1 cellular context compared by ENCODE assay signal in the genomic region with DNA sequence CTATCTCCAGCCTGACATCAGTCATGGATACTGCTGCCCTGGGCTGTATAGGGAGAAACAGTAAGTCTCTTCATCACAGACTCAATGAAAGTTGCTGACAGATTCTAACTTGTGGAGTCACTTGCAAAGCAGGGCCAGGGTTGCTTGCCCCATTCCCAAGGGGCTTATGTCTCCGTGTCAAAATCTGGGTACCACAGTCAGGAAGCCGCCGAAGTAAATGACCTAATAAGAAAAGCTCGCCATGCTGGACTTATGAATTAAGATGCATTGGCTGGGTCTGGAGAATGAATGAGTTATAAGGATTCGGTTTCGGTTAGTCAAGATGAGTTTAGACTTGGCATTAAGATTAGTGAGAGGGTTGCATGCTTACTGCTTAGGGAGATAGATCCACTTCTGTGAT.
TF ChIP-seq lines count a peak whose summit lies in the region.

No MANE protein-coding gene starts in this region.

TF ChIP-seq in SK-N-SH, 30 proteins besides CTCF, POLR2A, EP300 and RAD21 (continued from another document):
- no peak for TF ChIP-seq SIN3A (IDR thresholded peaks at IDR 0.05; ENCODE audit: borderline replicate concordance, low read depth, low read length)
- no peak for TF ChIP-seq TEAD4 (IDR thresholded peaks at IDR 0.05; ENCODE audit: borderline replicate concordance, insufficient read depth)
- TF ChIP-seq YY1 (IDR thresholded peaks at IDR 0.05; ENCODE audit: low read depth) = no peak
- TF ChIP-seq, protein P1, sequence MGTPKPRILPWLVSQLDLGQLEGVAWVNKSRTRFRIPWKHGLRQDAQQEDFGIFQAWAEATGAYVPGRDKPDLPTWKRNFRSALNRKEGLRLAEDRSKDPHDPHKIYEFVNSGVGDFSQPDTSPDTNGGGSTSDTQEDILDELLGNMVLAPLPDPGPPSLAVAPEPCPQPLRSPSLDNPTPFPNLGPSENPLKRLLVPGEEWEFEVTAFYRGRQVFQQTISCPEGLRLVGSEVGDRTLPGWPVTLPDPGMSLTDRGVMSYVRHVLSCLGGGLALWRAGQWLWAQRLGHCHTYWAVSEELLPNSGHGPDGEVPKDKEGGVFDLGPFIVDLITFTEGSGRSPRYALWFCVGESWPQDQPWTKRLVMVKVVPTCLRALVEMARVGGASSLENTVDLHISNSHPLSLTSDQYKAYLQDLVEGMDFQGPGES (IDR thresholded peaks at IDR 0.05; ENCODE audit: low read depth, low read length) = no peak
- no peak for TF ChIP-seq SMC3 (IDR thresholded peaks at IDR 0.05; ENCODE audit: low read depth, low read length)
- TF ChIP-seq TAF1 (IDR thresholded peaks at IDR 0.05; ENCODE audit: borderline replicate concordance, low read depth, low read length) = no peak
- TF ChIP-seq, protein P2, sequence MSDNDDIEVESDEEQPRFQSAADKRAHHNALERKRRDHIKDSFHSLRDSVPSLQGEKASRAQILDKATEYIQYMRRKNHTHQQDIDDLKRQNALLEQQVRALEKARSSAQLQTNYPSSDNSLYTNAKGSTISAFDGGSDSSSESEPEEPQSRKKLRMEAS (IDR thresholded peaks at IDR 0.05; ENCODE audit: low read depth) = no peak
- no peak for TF ChIP-seq NRF1 (IDR thresholded peaks at IDR 0.05; ENCODE audit: low read depth, low read length)
- TF ChIP-seq, protein P3, sequence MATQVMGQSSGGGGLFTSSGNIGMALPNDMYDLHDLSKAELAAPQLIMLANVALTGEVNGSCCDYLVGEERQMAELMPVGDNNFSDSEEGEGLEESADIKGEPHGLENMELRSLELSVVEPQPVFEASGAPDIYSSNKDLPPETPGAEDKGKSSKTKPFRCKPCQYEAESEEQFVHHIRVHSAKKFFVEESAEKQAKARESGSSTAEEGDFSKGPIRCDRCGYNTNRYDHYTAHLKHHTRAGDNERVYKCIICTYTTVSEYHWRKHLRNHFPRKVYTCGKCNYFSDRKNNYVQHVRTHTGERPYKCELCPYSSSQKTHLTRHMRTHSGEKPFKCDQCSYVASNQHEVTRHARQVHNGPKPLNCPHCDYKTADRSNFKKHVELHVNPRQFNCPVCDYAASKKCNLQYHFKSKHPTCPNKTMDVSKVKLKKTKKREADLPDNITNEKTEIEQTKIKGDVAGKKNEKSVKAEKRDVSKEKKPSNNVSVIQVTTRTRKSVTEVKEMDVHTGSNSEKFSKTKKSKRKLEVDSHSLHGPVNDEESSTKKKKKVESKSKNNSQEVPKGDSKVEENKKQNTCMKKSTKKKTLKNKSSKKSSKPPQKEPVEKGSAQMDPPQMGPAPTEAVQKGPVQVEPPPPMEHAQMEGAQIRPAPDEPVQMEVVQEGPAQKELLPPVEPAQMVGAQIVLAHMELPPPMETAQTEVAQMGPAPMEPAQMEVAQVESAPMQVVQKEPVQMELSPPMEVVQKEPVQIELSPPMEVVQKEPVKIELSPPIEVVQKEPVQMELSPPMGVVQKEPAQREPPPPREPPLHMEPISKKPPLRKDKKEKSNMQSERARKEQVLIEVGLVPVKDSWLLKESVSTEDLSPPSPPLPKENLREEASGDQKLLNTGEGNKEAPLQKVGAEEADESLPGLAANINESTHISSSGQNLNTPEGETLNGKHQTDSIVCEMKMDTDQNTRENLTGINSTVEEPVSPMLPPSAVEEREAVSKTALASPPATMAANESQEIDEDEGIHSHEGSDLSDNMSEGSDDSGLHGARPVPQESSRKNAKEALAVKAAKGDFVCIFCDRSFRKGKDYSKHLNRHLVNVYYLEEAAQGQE (IDR thresholded peaks at IDR 0.05; ENCODE audit: low read depth, low read length) = no peak
- TF ChIP-seq GATA2 (CRISPR knock-in tag; IDR thresholded peaks at IDR 0.05) = no peak
- no peak for TF ChIP-seq EZH2phosphoT487 (IDR thresholded peaks at IDR 0.05; ENCODE audit: borderline replicate concordance, low read depth)
- TF ChIP-seq FOSL2 (IDR thresholded peaks at IDR 0.05; ENCODE audit: borderline replicate concordance, low read depth) = no peak
- TF ChIP-seq RCOR1 (IDR thresholded peaks at IDR 0.05; ENCODE audit: low read length) = no peak
- TF ChIP-seq, protein P4, sequence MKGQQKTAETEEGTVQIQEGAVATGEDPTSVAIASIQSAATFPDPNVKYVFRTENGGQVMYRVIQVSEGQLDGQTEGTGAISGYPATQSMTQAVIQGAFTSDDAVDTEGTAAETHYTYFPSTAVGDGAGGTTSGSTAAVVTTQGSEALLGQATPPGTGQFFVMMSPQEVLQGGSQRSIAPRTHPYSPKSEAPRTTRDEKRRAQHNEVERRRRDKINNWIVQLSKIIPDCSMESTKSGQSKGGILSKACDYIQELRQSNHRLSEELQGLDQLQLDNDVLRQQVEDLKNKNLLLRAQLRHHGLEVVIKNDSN (IDR thresholded peaks at IDR 0.05; ENCODE audit: borderline replicate concordance, low read depth) = no peak
- TF ChIP-seq CHD2 (IDR thresholded peaks at IDR 0.05; ENCODE audit: low read length, partially characterized antibody) = no peak
- TF ChIP-seq, protein P5, sequence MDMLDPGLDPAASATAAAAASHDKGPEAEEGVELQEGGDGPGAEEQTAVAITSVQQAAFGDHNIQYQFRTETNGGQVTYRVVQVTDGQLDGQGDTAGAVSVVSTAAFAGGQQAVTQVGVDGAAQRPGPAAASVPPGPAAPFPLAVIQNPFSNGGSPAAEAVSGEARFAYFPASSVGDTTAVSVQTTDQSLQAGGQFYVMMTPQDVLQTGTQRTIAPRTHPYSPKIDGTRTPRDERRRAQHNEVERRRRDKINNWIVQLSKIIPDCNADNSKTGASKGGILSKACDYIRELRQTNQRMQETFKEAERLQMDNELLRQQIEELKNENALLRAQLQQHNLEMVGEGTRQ (IDR thresholded peaks at IDR 0.05; ENCODE audit: borderline replicate concordance, low read depth, low read length) = no peak
- no peak for TF ChIP-seq RXRA (IDR thresholded peaks at IDR 0.05; ENCODE audit: borderline replicate concordance, low read depth)
- no peak for TF ChIP-seq TCF12 (IDR thresholded peaks at IDR 0.05)
